2 cellular contexts compared by ENCODE assay signal in the genomic region with DNA sequence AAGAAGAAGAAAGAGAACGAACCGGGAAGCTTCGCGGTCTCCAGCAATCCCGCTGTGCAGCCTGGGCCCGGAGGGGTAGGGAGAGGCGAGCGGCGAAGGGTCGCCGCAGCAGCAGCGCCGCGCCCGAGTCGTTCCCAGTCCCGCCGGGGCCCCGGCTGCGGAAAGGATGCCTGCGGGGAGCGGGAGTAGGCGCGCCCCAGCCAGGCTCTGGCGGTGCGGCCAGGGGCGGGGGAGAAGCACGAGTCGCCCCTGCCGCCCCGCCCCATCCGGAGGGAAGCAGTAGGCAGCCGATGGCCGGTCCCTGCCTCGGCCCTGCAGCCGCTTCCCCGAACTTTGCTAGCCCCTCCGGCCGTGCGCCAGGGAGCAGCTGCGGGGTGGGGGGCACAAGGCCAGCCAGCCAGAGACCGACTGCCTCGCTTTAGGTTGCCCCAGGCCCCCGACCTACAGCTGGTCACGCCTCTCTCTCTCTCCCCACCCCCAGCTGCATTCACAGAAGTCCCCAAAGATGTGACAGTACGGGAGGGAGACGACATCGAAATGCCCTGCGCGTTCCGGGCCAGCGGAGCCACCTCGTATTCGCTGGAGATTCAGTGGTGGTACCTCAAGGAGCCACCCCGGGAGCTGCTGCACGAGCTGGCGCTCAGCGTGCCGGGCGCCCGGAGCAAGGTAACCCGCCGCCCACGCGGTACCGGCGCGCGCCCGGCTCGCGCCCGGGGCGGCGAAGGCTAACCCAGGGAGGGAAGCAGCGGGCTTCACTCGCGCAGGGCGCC.
TF ChIP-seq lines count a peak whose summit lies in the region.

No MANE protein-coding gene starts in this region.

TF ChIP-seq in GM12891, 5 proteins besides CTCF, POLR2A, EP300 and RAD21 (continued from another document):
- TF ChIP-seq POLR2AphosphoS5 (IDR thresholded peaks at IDR 0.05; ENCODE audit: low read depth, low read length) (no peak), POU2F2 (IDR thresholded peaks at IDR 0.05; ENCODE audit: low read depth, low read length) (no peak), TAF1 (IDR thresholded peaks at IDR 0.05; ENCODE audit: low read depth, low read length) (no peak), SPI1 (IDR thresholded peaks at IDR 0.05; ENCODE audit: low read depth, low read length) (no peak)

TF ChIP-seq in K562, 482 proteins besides CTCF, POLR2A, EP300 and RAD21:
- peak; percentile 13; the same call in 1 of the 2 replicates for TF ChIP-seq EGR1 (conservative IDR thresholded peaks at IDR 0.05)
- TF ChIP-seq CTCFL (IDR thresholded peaks at IDR 0.05; ENCODE audit: borderline replicate concordance, insufficient read depth, low read depth, low read length, poor library complexity, severe bottlenecking): peak; percentile 77
- TF ChIP-seq, protein P1, sequence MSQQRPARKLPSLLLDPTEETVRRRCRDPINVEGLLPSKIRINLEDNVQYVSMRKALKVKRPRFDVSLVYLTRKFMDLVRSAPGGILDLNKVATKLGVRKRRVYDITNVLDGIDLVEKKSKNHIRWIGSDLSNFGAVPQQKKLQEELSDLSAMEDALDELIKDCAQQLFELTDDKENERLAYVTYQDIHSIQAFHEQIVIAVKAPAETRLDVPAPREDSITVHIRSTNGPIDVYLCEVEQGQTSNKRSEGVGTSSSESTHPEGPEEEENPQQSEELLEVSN (IDR thresholded peaks at IDR 0.05; ENCODE audit: borderline replicate concordance in 1 of 2, extremely low read depth in 1 of 2, insufficient read depth in 1 of 2, insufficient read length in 1 of 2, low read depth in 1 of 2, low read length in 1 of 2, poor library complexity in 1 of 2, severe bottlenecking in 1 of 2): peak in 1 of 2 experiments; percentile 55
- no peak for TF ChIP-seq ZNF282 (CRISPR knock-in tag; IDR thresholded peaks at IDR 0.05)
